ENCODE assay signal across 8 cellular contexts in the genomic region with DNA sequence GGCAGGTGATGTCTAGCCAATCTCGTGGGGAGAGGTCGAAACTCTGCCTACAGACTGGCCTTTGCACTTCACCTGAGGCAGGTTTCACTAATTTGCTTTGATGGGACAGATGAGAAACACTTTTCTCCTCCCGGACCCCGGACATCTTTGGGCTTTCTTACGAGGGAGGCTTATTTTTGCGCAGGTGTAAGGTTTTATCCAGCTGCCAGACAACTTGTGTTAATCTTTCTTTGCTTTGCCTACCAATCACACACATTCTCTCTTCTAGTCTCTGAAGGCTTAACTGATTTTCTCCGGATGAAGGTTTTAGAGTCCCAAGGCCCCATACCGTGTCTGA. TPM values are rescaled to one million over a fixed set of nuclear protein-coding genes. Genes with fewer than 3 reads are reported as not detected.
DNase-seq lines count a peak whose midpoint lies in the region; ATAC-seq and TF ChIP-seq lines count a peak whose summit lies in the region.

No MANE protein-coding gene starts in this region.

- H3K36me3 ChIP-seq in BJ (ENCODE audit: control insufficient read depth, insufficient read depth, low read length) (no peaks in the 10 kb centered on the region), HUES64 (ENCODE audit: insufficient read depth, low read length) (no peaks in the 10 kb centered on the region)

- H3K27me3 ChIP-seq in BJ (ENCODE audit: control insufficient read depth, insufficient read depth, low read length) (no peaks in the 10 kb centered on the region), HUES64 (ENCODE audit: insufficient read depth, low read length) (no peaks in the 10 kb centered on the region)

- no peaks in the 10 kb centered on the region for H3K27me3 Mint-ChIP-seq in central memory CD8-positive, alpha-beta T cell
- no peaks in the 10 kb centered on the region for H3K27me3 Mint-ChIP-seq in naive thymus-derived CD8-positive, alpha-beta T cell

- peaks cover 61% of the 10 kb centered on the region for H3K4me1 Mint-ChIP-seq in central memory CD8-positive, alpha-beta T cell
- H3K4me1 Mint-ChIP-seq in naive thymus-derived CD8-positive, alpha-beta T cell, result peaks cover 28 to 82% (median 66%) of the 10 kb centered on the region in 4 donors

- H3K9ac ChIP-seq in HUES64 (ENCODE audit: low read depth, low read length), result peak overlapping the region; percentile 90

- H3K9me3 ChIP-seq in HUES64 (ENCODE audit: insufficient read depth, low read depth, low read length), result no peaks in the 10 kb centered on the region

- no peak for DNase-seq in BJ (ENCODE audit: low read depth)
- DNase-seq in central memory CD8-positive, alpha-beta T cell (ENCODE audit: low spot score in 2 of 2), result no peak
- DNase-seq in naive thymus-derived CD8-positive, alpha-beta T cell, result no peak
- no peak for DNase-seq in 8988T
- no peak for DNase-seq in GM19240 (ENCODE audit: insufficient read length, low spot score)

- H3K4me3 ChIP-seq in BJ (ENCODE audit: low read depth, low read length) (peak overlapping the region; percentile 40; the same call in 1 of the 2 replicates), HUES64 (ENCODE audit: low read length) (peak overlapping the region; percentile 86)

- no peak for TF ChIP-seq CTCF in BJ (IDR thresholded peaks at IDR 0.05; ENCODE audit: insufficient read depth, low read depth, low read length)

- peaks cover 9% of the 10 kb centered on the region for H3K4me1 ChIP-seq in HUES64 (ENCODE audit: insufficient read depth, low read length)

- CTCF ChIA-PET in BJ (lab: Yijun Ruan, JAX), result no interaction called here

- peak; percentile 17 for ATAC-seq in central memory CD8-positive, alpha-beta T cell (replicated peaks; ENCODE audit: extremely low read depth, poor library complexity, severe bottlenecking)
- ATAC-seq in naive thymus-derived CD8-positive, alpha-beta T cell, result no peak
- ATAC-seq in HG03442 (IDR thresholded peaks at IDR 0.05; ENCODE audit: unreplicated experiment), result no peak
- no peak for ATAC-seq in GM18502 (IDR thresholded peaks at IDR 0.05; ENCODE audit: poor library complexity, unreplicated experiment)

- no peak overlapping the region; the same call in 1 of the 2 replicates for H3K27ac ChIP-seq in HUES64 (ENCODE audit: low read depth, low read length)

- POLR2A ChIA-PET in BJ (lab: Charles Lee), result no interaction called here
- POLR2A ChIA-PET in naive thymus-derived CD8-positive, alpha-beta T cell (lab: Charles Lee), result interaction anchor here (0.9 to 3.1 kb wide), 15 partner anchors 11 to 317 kb away, joined by 3 to 41 read pairs (median 5); a partner anchor contains a TSS

- H3K9me3 Mint-ChIP-seq in central memory CD8-positive, alpha-beta T cell, result no peaks in the 10 kb centered on the region
- H3K9me3 Mint-ChIP-seq in naive thymus-derived CD8-positive, alpha-beta T cell, result no peaks in the 10 kb centered on the region

- H3K36me3 Mint-ChIP-seq in central memory CD8-positive, alpha-beta T cell (ENCODE audit: insufficient read depth), result peaks cover 21% of the 10 kb centered on the region
- H3K36me3 Mint-ChIP-seq in naive thymus-derived CD8-positive, alpha-beta T cell, result peaks cover 0 to 3% (median 0%) of the 10 kb centered on the region in 3 donors

- H3K4me3 Mint-ChIP-seq in central memory CD8-positive, alpha-beta T cell, result peak overlapping the region; percentile 92
- peak overlapping the region; percentile 91 to 97 (median 96) for H3K4me3 Mint-ChIP-seq in naive thymus-derived CD8-positive, alpha-beta T cell

- H3K27ac Mint-ChIP-seq in central memory CD8-positive, alpha-beta T cell (ENCODE audit: low read depth), result peak overlapping the region; percentile 97
- H3K27ac Mint-ChIP-seq in naive thymus-derived CD8-positive, alpha-beta T cell, result peak overlapping the region; percentile 95 to 100 (median 98)

- WGBS in HUES64, result 12% methylated on average over 8 of the region's 8 CpGs

RNA-seq across cellular contexts. Expression of a gene that starts 0.4 kb away (rescaled TPM):
- polyA plus RNA-seq in BJ (2011; rRNA removed), result 0.55 and 1.5 TPM in 2 replicates
- 0.38 and 0.51 TPM in 2 replicates for polyA minus RNA-seq in BJ (2011; rRNA and poly(A)+ RNA removed)
- 19.9 TPM for polyA plus RNA-seq in HUES64 (2013, experiment 1 of 2)
- polyA plus RNA-seq in HUES64 (2013, experiment 2 of 2), result 23.7 TPM
- 100 to 1,000 TPM; 194 to 195 TPM for total RNA-seq in naive thymus-derived CD8-positive, alpha-beta T cell
- 100 to 1,000 TPM; 109 to 184 (median 164) TPM for polyA plus RNA-seq in naive thymus-derived CD8-positive, alpha-beta T cell

Comparison
In these comparisons a context has a peak if more than half of its experiments do, and no peak if none do; other contexts are left out.
1. RNA of a gene that starts 0.4 kb away (polyA plus RNA-seq): 109 to 184 TPM in naive thymus-derived CD8-positive, alpha-beta T cell; 0.55 to 1.5 TPM in BJ; every median in the first group is over 10 times any median in the second.